ENCODE assay signal across 12 cellular contexts in the genomic region with DNA sequence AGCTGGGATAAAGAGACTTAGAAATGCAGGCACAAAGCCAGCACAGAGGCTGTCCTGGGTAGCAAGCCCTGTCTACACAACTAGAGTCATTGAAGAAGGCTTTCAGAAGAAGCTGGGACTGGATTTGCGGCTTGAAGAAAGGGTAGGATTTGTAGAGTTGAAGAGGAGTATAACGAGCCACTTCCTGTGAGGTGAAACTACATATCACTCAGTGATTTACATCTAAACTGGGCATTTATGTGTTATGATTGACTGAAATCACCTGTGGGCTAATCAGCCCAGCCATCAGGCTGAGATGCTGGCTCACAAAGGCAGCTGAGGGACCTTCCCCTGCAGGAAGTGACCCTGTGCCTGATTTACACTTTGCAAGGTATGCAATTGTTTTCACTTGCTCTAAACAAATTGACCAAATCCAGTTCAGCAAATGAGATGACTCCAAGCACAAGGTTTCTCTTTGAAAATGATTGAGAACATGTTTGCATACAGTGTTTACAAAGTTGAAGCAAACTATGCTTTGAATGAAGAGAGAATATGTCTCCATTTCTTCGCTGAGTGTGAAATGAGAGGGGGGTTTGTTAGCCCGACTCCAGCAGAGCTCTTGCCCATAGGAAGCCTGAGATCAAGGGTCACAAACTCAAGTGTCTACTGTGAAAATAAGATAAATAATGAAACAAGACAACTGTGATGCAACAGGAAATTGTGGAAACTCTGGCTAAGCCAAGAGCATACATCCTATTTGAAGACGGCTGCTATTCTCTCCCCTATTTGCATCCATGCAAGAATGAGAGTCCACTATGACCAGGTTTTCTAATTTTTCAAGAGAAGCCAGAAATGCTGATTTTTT.
DNase-seq lines count a peak whose midpoint lies in the region; ATAC-seq and TF ChIP-seq lines count a peak whose summit lies in the region.
"Had no signal": no experiment of that assay in that cellular context is flagged by ENCODE, and none has a peak within 500 bp of the region (broad histone marks: within the 10 kb centered on the region; RNA-seq: fewer than 3 reads in every experiment).

No MANE protein-coding gene starts in this region.

- H3K4me1 Mint-ChIP-seq in neural crest cell: peaks cover 34% of the 10 kb centered on the region

- no peaks in the 10 kb centered on the region for H3K27me3 Mint-ChIP-seq in neural crest cell (ENCODE audit: low read depth)
- H3K27me3 Mint-ChIP-seq: activated CD4-positive, alpha-beta memory T cell treated with anti-CD3 and anti-CD28 coated beads, Interleukin-2, amount 10 ng/mL, durations not matched to agents 7 days and 5 days had no signal

- ATAC-seq in HG03354 (IDR thresholded peaks at IDR 0.05; ENCODE audit: poor library complexity, severe bottlenecking, unreplicated experiment) (peak; percentile 59), SK-N-SH treated with all-trans-retinoic acid at 6 μM for 48 hours (no peak)

- H3K27ac Mint-ChIP-seq in neural crest cell (ENCODE audit: unreplicated experiment): peak overlapping the region; percentile 7
- H3K27ac Mint-ChIP-seq: activated CD4-positive, alpha-beta memory T cell treated with anti-CD3 and anti-CD28 coated beads, Interleukin-2, amount 10 ng/mL, durations not matched to agents 7 days and 5 days had no signal

- no peaks in the 10 kb centered on the region for H3K36me3 ChIP-seq in WERI-Rb-1
- H3K36me3 ChIP-seq: cardiac muscle cell had no signal

- TF ChIP-seq CTCF in WERI-Rb-1 (IDR thresholded peaks at IDR 0.05; ENCODE audit: low read depth, low read length) (no peak), neural crest cell (conservative IDR thresholded peaks at IDR 0.05) (no peak)

- no peaks in the 10 kb centered on the region for H3K27me3 ChIP-seq in WERI-Rb-1 (ENCODE audit: insufficient read depth, low read depth, severe bottlenecking)
- H3K27me3 ChIP-seq: cardiac muscle cell had no signal

- peak overlapping the region; percentile 80 for H3K27ac ChIP-seq in WERI-Rb-1
- H3K27ac ChIP-seq: cardiac muscle cell had no signal

- H3K4me3 Mint-ChIP-seq in neural crest cell: no peak overlapping the region
- H3K4me3 Mint-ChIP-seq: activated CD4-positive, alpha-beta memory T cell treated with anti-CD3 and anti-CD28 coated beads, Interleukin-2, amount 10 ng/mL, durations not matched to agents 7 days and 5 days had no signal

- no peak overlapping the region for H3K4me3 ChIP-seq in WERI-Rb-1 (ENCODE audit: low read depth, low read length)
- H3K4me3 ChIP-seq: cardiac muscle cell had no signal

- H3K9me3 Mint-ChIP-seq in neural crest cell: no peaks in the 10 kb centered on the region
- H3K9me3 Mint-ChIP-seq: activated CD4-positive, alpha-beta memory T cell treated with anti-CD3 and anti-CD28 coated beads, Interleukin-2, amount 10 ng/mL, durations not matched to agents 7 days and 5 days had no signal

- no peaks in the 10 kb centered on the region for H3K36me3 Mint-ChIP-seq in neural crest cell (ENCODE audit: low read depth)

- DNase-seq in DMS79 treated with DMSO at 0.1 percent for 48 hours (lab: John Stamatoyannopoulos, UW) (peak; percentile 66), DMS79 (lab: John Stamatoyannopoulos, UW) (no peak), WERI-Rb-1 (no peak), neural crest cell (ENCODE audit: low read depth, low spot score) (no peak), D341Med (ENCODE audit: low spot score) (no peak), glomerular visceral epithelial cell (ENCODE audit: extremely low spot score) (no peak)
- DNase-seq: 8988T; activated CD4-positive, alpha-beta memory T cell treated with anti-CD3 and anti-CD28 coated beads, Interleukin-2, amount 10 ng/mL, durations not matched to agents 7 days and 5 days; stimulated activated CD4-positive, alpha-beta T cell treated with anti-CD3 and anti-CD28 coated beads, Interleukin-2, amount 100 ng/mL, for 48 hours had no signal

- peaks cover 3% of the 10 kb centered on the region for H3K9me3 ChIP-seq in WERI-Rb-1 (ENCODE audit: severe bottlenecking)

TF ChIP-seq in SK-N-SH treated with all-trans-retinoic acid at 6 μM for 48 hours, 23 proteins besides CTCF, POLR2A, EP300 and RAD21:
- no peak for TF ChIP-seq ISL1 (CRISPR knock-in tag; IDR thresholded peaks at IDR 0.05)
- TF ChIP-seq ZFP30 (CRISPR knock-in tag; IDR thresholded peaks at IDR 0.05): no peak
